Comparison of ENCODE assay signal across 1 cellular context in genomic region chr20:63471002-63471718, GRCh38.
A peak's percentile ranks its signal among the peaks of the same experiment; 100 is the strongest.
TF ChIP-seq lines count a peak whose summit lies in the region.

No MANE protein-coding gene starts in this region.

TF ChIP-seq in WTC11, 78 proteins besides CTCF, POLR2A, EP300 and RAD21 (continued from another document):
- TF ChIP-seq ERG (CRISPR knock-in tag; IDR thresholded peaks at IDR 0.05) (no peak), MAX (CRISPR knock-in tag; IDR thresholded peaks at IDR 0.05) (0 out of 2 replicates have a peak, but pooled peaks have one; percentile 35), ZBTB21 (CRISPR knock-in tag; IDR thresholded peaks at IDR 0.05; ENCODE audit: borderline replicate concordance) (no peak), PRDM15 (CRISPR knock-in tag; IDR thresholded peaks at IDR 0.05) (no peak), FOXP4 (CRISPR knock-in tag; IDR thresholded peaks at IDR 0.05) (no peak), ETV6 (CRISPR knock-in tag; IDR thresholded peaks at IDR 0.05) (0 out of 2 replicates have a peak, but pooled peaks have one; percentile 13), SMAD3 (CRISPR knock-in tag; IDR thresholded peaks at IDR 0.05; ENCODE audit: borderline replicate concordance) (no peak), ZNF423 (CRISPR knock-in tag; IDR thresholded peaks at IDR 0.05) (no peak), KAT7 (CRISPR knock-in tag; IDR thresholded peaks at IDR 0.05; ENCODE audit: borderline replicate concordance) (no peak), SP1 (CRISPR knock-in tag; conservative IDR thresholded peaks at IDR 0.05) (0 out of 2 replicates have a peak, but pooled peaks have one; percentile 18), IRF1 (CRISPR knock-in tag; IDR thresholded peaks at IDR 0.05) (0 out of 2 replicates have a peak, but pooled peaks have one; percentile 18), ZNF317 (CRISPR knock-in tag; IDR thresholded peaks at IDR 0.05; ENCODE audit: borderline replicate concordance, low read depth) (no peak), CBFB (CRISPR knock-in tag; IDR thresholded peaks at IDR 0.05; ENCODE audit: low read depth) (no peak), PRRX2 (CRISPR knock-in tag; IDR thresholded peaks at IDR 0.05) (no peak), ZNF232 (CRISPR knock-in tag; IDR thresholded peaks at IDR 0.05) (no peak), ATF2 (CRISPR knock-in tag; IDR thresholded peaks at IDR 0.05; ENCODE audit: borderline replicate concordance, low read depth) (no peak), ZNF281 (CRISPR knock-in tag; IDR thresholded peaks at IDR 0.05) (no peak)
